1 cellular context compared by ENCODE assay signal in genomic region chr9:89432986-89433530, GRCh38.
TF ChIP-seq lines count a peak whose summit lies in the region.

No MANE protein-coding gene starts in this region.

TF ChIP-seq in GM12891, 5 proteins besides CTCF, POLR2A, EP300 and RAD21 (continued from another document):
- TF ChIP-seq TAF1 (IDR thresholded peaks at IDR 0.05; ENCODE audit: low read depth, low read length), result no peak
- TF ChIP-seq POU2F2 (IDR thresholded peaks at IDR 0.05; ENCODE audit: low read depth, low read length), result no peak
- TF ChIP-seq PAX5 (IDR thresholded peaks at IDR 0.05; ENCODE audit: insufficient read depth, low read length, severe bottlenecking), result no peak
TF ChIP-seq in GM12891: peak in this region for 0.
